ENCODE assay signal across 8 cellular contexts in the genomic region with DNA sequence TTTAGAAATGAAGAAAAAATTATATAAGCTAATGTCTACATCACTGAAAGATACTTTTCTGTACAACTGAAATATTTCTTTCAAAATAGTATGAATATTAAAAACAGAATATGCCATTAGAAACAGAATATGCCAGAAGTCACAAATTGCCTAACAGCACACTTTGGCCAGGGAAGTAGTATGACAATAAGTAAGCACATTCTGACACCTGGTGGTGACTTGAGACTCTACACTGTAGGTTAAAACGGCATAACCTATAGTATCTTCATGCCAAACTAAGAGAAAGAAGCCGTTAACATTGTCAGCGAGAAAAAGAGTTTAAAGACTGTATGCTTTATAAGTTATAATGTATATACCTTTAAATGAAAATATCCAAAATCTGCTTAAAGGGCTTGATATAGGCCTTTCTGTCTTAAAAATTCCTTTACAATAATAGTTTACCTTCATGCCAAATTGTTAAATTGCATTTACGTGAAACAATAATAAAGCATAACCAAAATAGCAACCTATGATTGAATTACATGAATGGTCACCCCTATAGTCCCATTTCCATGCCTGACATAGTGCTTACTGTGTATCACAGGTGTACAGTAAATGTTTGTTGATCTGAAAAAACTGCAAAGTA. TPM values are rescaled to one million over a fixed set of nuclear protein-coding genes. Genes with fewer than 3 reads are reported as not detected.
DNase-seq lines count a peak whose midpoint lies in the region; ATAC-seq and TF ChIP-seq lines count a peak whose summit lies in the region.

No MANE protein-coding gene starts in this region.

- no peaks in the 10 kb centered on the region for H4K20me1 ChIP-seq in fibroblast of lung (ENCODE audit: control insufficient read depth, extremely low read depth, insufficient read depth, low read length)
- no peaks in the 10 kb centered on the region for H4K20me1 ChIP-seq in neural cell (ENCODE audit: insufficient read depth)

- H3K9ac ChIP-seq in fibroblast of lung (ENCODE audit: insufficient read depth, low read length): no peak overlapping the region
- no peak overlapping the region for H3K9ac ChIP-seq in neural cell (ENCODE audit: low read length)

- H3K27me3 Mint-ChIP-seq in activated CD4-positive, alpha-beta memory T cell treated with anti-CD3 and anti-CD28 coated beads, Interleukin-2, amount 10 ng/mL, durations not matched to agents 7 days and 5 days: no peaks in the 10 kb centered on the region

- CTCF ChIA-PET in activated CD4-positive, alpha-beta memory T cell treated with anti-CD3 and anti-CD28 coated beads, Interleukin-2, amount 10 ng/mL, durations not matched to agents 7 days and 5 days (lab: Charles Lee): interaction anchor here (0.7 to 5.3 kb wide), 17 partner anchors 16 to 501 kb away, joined by 3 to 118 read pairs (median 4); a partner anchor contains a TSS

- H2AFZ ChIP-seq in fibroblast of lung (ENCODE audit: low read length) (no peak overlapping the region), neural cell (ENCODE audit: low read depth, low read length) (no peak overlapping the region)

- H3K79me2 ChIP-seq in fibroblast of lung (ENCODE audit: control insufficient read depth, insufficient read depth, low read length) (no peaks in the 10 kb centered on the region), neural cell (replicated peaks; ENCODE audit: insufficient read depth, low read length) (no peaks in the 10 kb centered on the region)

- no peaks in the 10 kb centered on the region for H3K9me2 ChIP-seq in neural cell (ENCODE audit: insufficient read depth, low read length)

- 28 to 32% methylated on average over 4 of the region's 4 CpGs for WGBS in upper lobe of left lung, 2 donors

- H3K4me2 ChIP-seq in fibroblast of lung (ENCODE audit: extremely low read depth, insufficient read depth, low read length): no peak overlapping the region
- H3K4me2 ChIP-seq in neural cell (ENCODE audit: low read length): no peak overlapping the region

- POLR2A ChIA-PET in activated CD4-positive, alpha-beta memory T cell treated with anti-CD3 and anti-CD28 coated beads, Interleukin-2, amount 10 ng/mL, durations not matched to agents 7 days and 5 days (lab: Charles Lee): interaction anchor here (0.8 kb wide), 1 partner anchor 205 kb away, joined by 3 read pairs; no protein-coding TSS in a partner anchor

- H3K4me1 Mint-ChIP-seq in activated CD4-positive, alpha-beta memory T cell treated with anti-CD3 and anti-CD28 coated beads, Interleukin-2, amount 10 ng/mL, durations not matched to agents 7 days and 5 days: no peaks in the 10 kb centered on the region

- H3K4me1 ChIP-seq in fibroblast of lung (ENCODE audit: control insufficient read depth, extremely low read depth, insufficient read depth, low read length): no peaks in the 10 kb centered on the region
- peaks cover 0 to 4% (median 1%) of the 10 kb centered on the region in 4 donors for H3K4me1 ChIP-seq in upper lobe of left lung

- H3K4me3 ChIP-seq in fibroblast of lung (replicated peaks in 1 of 4; ENCODE audit: control extremely low read depth in 1 of 4, insufficient read depth in 1 of 4, low read depth in 3 of 4, low read length in 4 of 4) (no peak overlapping the region), neural cell (ENCODE audit: low read length) (no peak overlapping the region), upper lobe of left lung (no peak overlapping the region)

- no peak overlapping the region for H3K4me3 Mint-ChIP-seq in activated CD4-positive, alpha-beta memory T cell treated with anti-CD3 and anti-CD28 coated beads, Interleukin-2, amount 10 ng/mL, durations not matched to agents 7 days and 5 days

- H3K36me3 Mint-ChIP-seq in activated CD4-positive, alpha-beta memory T cell treated with anti-CD3 and anti-CD28 coated beads, Interleukin-2, amount 10 ng/mL, durations not matched to agents 7 days and 5 days (ENCODE audit: low read depth): no peaks in the 10 kb centered on the region

- no peak for TF ChIP-seq EP300 in neural cell (conservative IDR thresholded peaks at IDR 0.05; ENCODE audit: poor library complexity, severe bottlenecking)
- no peak for TF ChIP-seq EP300 in upper lobe of left lung (IDR thresholded peaks at IDR 0.05)

- TF ChIP-seq POLR2A in upper lobe of left lung (IDR thresholded peaks at IDR 0.05): no peak

- TF ChIP-seq CTCF in fibroblast of lung (conservative IDR thresholded peaks at IDR 0.05 in 1 of 2, IDR thresholded peaks at IDR 0.05 in 1 of 2; ENCODE audit: low read depth in 1 of 2, low read length in 2 of 2) (peak; percentile 72 to 78), neural cell (IDR thresholded peaks at IDR 0.05; ENCODE audit: poor library complexity, severe bottlenecking) (peak; percentile 89), upper lobe of left lung (IDR thresholded peaks at IDR 0.05) (peak; percentile 72 to 91 (median 88))

- no peak overlapping the region for H3K27ac Mint-ChIP-seq in activated CD4-positive, alpha-beta memory T cell treated with anti-CD3 and anti-CD28 coated beads, Interleukin-2, amount 10 ng/mL, durations not matched to agents 7 days and 5 days

- H3K36me3 ChIP-seq in fibroblast of lung (ENCODE audit: control insufficient read depth, insufficient read depth, low read length) (no peaks in the 10 kb centered on the region), neural cell (ENCODE audit: insufficient read depth, low read length) (no peaks in the 10 kb centered on the region), upper lobe of left lung (no peaks in the 10 kb centered on the region)

- H3K27ac ChIP-seq in fibroblast of lung (ENCODE audit: insufficient read depth, low read length) (no peak overlapping the region), neural cell (ENCODE audit: low read length) (no peak overlapping the region), upper lobe of left lung (no peak overlapping the region)

- TF ChIP-seq RAD21 in neural cell (conservative IDR thresholded peaks at IDR 0.05): peak; percentile 95

- H3K27me3 ChIP-seq in fibroblast of lung (ENCODE audit: control insufficient read depth, insufficient read depth, low read length) (no peaks in the 10 kb centered on the region), neural cell (ENCODE audit: insufficient read depth, low read depth, low read length) (no peaks in the 10 kb centered on the region), upper lobe of left lung (no peaks in the 10 kb centered on the region)

- ATAC-seq in GM19452 (IDR thresholded peaks at IDR 0.05; ENCODE audit: unreplicated experiment) (peak; percentile 94), HG03457 (IDR thresholded peaks at IDR 0.05; ENCODE audit: unreplicated experiment) (peak; percentile 69), upper lobe of left lung (ENCODE audit: low FRiP score in 2 of 2) (peak; percentile 89 to 97)

- H3K9me3 Mint-ChIP-seq in activated CD4-positive, alpha-beta memory T cell treated with anti-CD3 and anti-CD28 coated beads, Interleukin-2, amount 10 ng/mL, durations not matched to agents 7 days and 5 days: no peaks in the 10 kb centered on the region

- H3K9me3 ChIP-seq in fibroblast of lung (ENCODE audit: control insufficient read depth, insufficient read depth, low read depth, low read length) (no peaks in the 10 kb centered on the region), neural cell (ENCODE audit: low read length) (no peaks in the 10 kb centered on the region), upper lobe of left lung (no peaks in the 10 kb centered on the region)

- DNase-seq in DMS153 (lab: John Stamatoyannopoulos, UW): peak; percentile 78
- DNase-seq in NCI-H510A treated with DMSO at 0.1 percent for 48 hours (lab: John Stamatoyannopoulos, UW): peak; percentile 84
- peak; percentile 44 for DNase-seq in activated CD4-positive, alpha-beta memory T cell treated with anti-CD3 and anti-CD28 coated beads, Interleukin-2, amount 10 ng/mL, durations not matched to agents 7 days and 5 days
- peak; percentile 60 to 89 for DNase-seq in fibroblast of lung (ENCODE audit: low read depth in 2 of 2)
- DNase-seq in upper lobe of left lung: peak in 1 of 2 donors; percentile 52

- H3F3A ChIP-seq in neural cell (ENCODE audit: insufficient read depth, low read length, poor library complexity, severe bottlenecking): no peaks in the 10 kb centered on the region

TF ChIP-seq in neural cell, 6 proteins besides CTCF, POLR2A, EP300 and RAD21:
- TF ChIP-seq POLR2AphosphoS5 (IDR thresholded peaks at IDR 0.05) (no peak), SMC3 (conservative IDR thresholded peaks at IDR 0.05; ENCODE audit: poor library complexity) (peak; percentile 97)

RNA-seq across cellular contexts. Expression of a gene that starts 32.8 kb away (rescaled TPM):
- total RNA-seq in activated CD4-positive, alpha-beta memory T cell treated with anti-CD3 and anti-CD28 coated beads, Interleukin-2, amount 10 ng/mL, durations not matched to agents 7 days and 5 days: 10 to 100 TPM in 1 of 2 experiments, 1 to 10 TPM in 1; 9.5 to 10.1 TPM
- 21.1 and 23.9 TPM in 2 replicates for total RNA-seq in fibroblast of lung
- polyA plus RNA-seq in fibroblast of lung: 14.3 and 14.8 TPM in 2 replicates
- 7.4 and 8.4 TPM in 2 replicates for polyA plus RNA-seq in fibroblast of lung (2012)
- polyA minus RNA-seq in fibroblast of lung (ENCODE audit: low replicate concordance): 10.3 and 15.5 TPM in 2 replicates
- 4.0 and 7.9 TPM in 2 replicates for polyA plus RNA-seq in neural cell
- polyA minus RNA-seq in neural cell: 14.9 and 26.6 TPM in 2 replicates
- 100 to 1,000 TPM in 1 of 6 donors, 10 to 100 TPM in 5; 15.8 to 173 (median 34.1) TPM for total RNA-seq in upper lobe of left lung
